ENCODE assay signal across 1 cellular context in the genomic region with DNA sequence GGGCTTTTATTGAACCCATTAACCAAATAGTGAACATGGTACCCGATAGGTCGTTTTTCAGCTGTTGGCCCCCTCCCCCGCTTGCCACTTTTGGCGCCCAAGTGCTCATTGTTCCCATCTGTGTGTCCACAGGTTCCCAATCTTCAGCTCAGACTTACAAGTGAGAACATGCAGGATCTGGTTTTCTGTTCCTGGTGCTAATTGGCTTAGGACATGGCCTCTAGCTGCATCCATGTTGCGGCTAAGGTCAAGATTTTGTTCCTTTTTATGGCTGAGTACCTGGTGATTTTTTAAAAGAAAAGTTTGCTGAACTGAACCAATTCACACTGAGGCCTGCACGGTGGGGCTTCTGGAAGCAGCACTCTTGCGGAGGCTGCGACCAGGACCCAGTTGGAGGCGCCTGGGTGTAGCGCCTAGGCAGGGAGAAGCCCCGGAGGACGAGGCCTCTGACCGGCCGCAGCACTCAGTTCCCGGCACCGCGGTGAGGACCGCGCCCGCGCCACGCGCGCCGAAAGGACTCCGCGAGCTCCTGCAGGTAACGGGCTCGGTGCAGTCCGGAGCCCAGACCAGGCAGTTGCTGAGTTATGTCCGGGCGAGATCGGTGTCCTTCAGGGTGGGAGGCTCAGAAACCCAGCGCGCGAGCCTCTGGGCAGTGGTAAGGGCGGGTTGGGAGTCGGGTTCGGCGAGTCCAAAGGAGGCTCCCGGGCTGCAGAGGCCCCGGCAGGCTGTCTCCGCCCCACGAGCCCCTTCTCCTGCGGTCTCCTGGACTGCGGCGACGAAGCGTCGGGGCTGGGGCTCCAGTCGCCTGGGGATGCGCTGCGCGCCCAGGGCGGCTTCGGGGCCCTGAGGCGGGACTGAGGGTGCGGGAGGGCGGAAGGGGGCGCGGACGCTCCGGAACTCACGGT.
TF ChIP-seq lines count a peak whose summit lies in the region.

No MANE protein-coding gene starts in this region.

TF ChIP-seq in GM23338, 12 proteins besides CTCF, POLR2A, EP300 and RAD21:
- TF ChIP-seq, protein P1, sequence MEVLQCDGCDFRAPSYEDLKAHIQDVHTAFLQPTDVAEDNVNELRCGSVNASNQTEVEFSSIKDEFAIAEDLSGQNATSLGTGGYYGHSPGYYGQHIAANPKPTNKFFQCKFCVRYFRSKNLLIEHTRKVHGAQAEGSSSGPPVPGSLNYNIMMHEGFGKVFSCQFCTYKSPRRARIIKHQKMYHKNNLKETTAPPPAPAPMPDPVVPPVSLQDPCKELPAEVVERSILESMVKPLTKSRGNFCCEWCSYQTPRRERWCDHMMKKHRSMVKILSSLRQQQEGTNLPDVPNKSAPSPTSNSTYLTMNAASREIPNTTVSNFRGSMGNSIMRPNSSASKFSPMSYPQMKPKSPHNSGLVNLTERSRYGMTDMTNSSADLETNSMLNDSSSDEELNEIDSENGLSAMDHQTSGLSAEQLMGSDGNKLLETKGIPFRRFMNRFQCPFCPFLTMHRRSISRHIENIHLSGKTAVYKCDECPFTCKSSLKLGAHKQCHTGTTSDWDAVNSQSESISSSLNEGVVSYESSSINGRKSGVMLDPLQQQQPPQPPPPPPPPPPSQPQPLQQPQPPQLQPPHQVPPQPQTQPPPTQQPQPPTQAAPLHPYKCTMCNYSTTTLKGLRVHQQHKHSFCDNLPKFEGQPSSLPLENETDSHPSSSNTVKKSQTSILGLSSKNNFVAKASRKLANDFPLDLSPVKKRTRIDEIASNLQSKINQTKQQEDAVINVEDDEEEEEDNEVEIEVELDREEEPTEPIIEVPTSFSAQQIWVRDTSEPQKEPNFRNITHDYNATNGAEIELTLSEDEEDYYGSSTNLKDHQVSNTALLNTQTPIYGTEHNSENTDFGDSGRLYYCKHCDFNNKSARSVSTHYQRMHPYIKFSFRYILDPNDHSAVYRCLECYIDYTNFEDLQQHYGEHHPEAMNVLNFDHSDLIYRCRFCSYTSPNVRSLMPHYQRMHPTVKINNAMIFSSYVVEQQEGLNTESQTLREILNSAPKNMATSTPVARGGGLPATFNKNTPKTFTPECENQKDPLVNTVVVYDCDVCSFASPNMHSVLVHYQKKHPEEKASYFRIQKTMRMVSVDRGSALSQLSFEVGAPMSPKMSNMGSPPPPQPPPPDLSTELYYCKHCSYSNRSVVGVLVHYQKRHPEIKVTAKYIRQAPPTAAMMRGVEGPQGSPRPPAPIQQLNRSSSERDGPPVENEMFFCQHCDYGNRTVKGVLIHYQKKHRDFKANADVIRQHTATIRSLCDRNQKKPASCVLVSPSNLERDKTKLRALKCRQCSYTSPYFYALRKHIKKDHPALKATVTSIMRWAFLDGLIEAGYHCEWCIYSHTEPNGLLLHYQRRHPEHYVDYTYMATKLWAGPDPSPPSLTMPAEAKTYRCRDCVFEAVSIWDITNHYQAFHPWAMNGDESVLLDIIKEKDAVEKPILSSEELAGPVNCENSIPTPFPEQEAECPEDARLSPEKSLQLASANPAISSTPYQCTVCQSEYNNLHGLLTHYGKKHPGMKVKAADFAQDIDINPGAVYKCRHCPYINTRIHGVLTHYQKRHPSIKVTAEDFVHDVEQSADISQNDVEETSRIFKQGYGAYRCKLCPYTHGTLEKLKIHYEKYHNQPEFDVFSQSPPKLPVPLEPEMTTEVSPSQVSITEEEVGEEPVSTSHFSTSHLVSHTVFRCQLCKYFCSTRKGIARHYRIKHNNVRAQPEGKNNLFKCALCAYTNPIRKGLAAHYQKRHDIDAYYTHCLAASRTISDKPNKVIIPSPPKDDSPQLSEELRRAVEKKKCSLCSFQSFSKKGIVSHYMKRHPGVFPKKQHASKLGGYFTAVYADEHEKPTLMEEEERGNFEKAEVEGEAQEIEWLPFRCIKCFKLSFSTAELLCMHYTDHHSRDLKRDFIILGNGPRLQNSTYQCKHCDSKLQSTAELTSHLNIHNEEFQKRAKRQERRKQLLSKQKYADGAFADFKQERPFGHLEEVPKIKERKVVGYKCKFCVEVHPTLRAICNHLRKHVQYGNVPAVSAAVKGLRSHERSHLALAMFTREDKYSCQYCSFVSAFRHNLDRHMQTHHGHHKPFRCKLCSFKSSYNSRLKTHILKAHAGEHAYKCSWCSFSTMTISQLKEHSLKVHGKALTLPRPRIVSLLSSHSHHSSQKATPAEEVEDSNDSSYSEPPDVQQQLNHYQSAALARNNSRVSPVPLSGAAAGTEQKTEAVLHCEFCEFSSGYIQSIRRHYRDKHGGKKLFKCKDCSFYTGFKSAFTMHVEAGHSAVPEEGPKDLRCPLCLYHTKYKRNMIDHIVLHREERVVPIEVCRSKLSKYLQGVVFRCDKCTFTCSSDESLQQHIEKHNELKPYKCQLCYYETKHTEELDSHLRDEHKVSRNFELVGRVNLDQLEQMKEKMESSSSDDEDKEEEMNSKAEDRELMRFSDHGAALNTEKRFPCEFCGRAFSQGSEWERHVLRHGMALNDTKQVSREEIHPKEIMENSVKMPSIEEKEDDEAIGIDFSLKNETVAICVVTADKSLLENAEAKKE (CRISPR knock-in tag; IDR thresholded peaks at IDR 0.05): no peak
- TF ChIP-seq CREB1 (CRISPR knock-in tag; IDR thresholded peaks at IDR 0.05; ENCODE audit: low read depth): no peak
- TF ChIP-seq POLR2AphosphoS5 (IDR thresholded peaks at IDR 0.05; ENCODE audit: low read depth): peak; percentile 30; the same call in 1 of the 2 replicates
- TF ChIP-seq EZH2 (IDR thresholded peaks at IDR 0.05; ENCODE audit: low read depth, unreplicated experiment): peak; percentile 28
